ENCODE assay signal across 24 cellular contexts in the genomic region with DNA sequence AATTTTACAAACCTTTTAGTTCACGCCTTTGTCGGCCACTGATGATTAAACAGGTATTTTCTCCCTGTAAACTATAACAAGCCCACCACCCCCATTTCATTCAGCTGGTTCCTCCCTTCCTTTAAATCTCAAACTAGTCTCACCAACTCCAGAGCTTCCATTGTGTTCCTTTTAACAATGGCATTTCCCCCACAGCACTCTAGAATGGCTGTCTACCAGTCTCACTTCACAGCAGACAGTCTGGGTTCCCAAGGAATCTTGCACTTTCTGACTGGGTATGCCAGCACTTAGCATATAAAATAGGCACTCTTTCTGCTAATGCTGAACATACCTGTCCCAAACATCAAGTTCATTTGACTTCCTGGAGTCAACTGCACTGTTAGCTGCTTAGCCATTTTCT.
"Had no signal": no experiment of that assay in that cellular context is flagged by ENCODE, and none has a peak within 500 bp of the region (broad histone marks: within the 10 kb centered on the region; RNA-seq: fewer than 3 reads in every experiment).

No MANE protein-coding gene starts in this region.

- H3K4me3 ChIP-seq: colonic mucosa, gastroesophageal sphincter, heart left ventricle, hepatocyte, left lung, right lobe of liver, thoracic aorta, tibial nerve, upper lobe of left lung had no signal

- H3K4me1 ChIP-seq: colonic mucosa, gastroesophageal sphincter, left lung, parathyroid adenoma, right lobe of liver, upper lobe of left lung had no signal

- ATAC-seq: esophagus mucosa; gastroesophageal sphincter; heart left ventricle; left cardiac atrium; left lung; natural killer cell; right lobe of liver; stimulated activated naive B cell treated with anti-CD40 and anti-IgM and Interleukin-4, amounts not matched to agents 10 μg/mL and 1 μg/mL and 100 μg/mL, for 72 hours had no signal

- H3K9me3 ChIP-seq: colonic mucosa, gastroesophageal sphincter, heart left ventricle, left lung, right lobe of liver, thoracic aorta, tibial nerve, upper lobe of left lung had no signal

- H3K27me3 ChIP-seq: colonic mucosa, gastroesophageal sphincter, heart left ventricle, hepatocyte, left lung, right lobe of liver, tibial nerve, upper lobe of left lung had no signal

- H3K4me1 Mint-ChIP-seq: neural crest cell; stimulated activated naive B cell treated with anti-CD40 and anti-IgM and Interleukin-4, amounts not matched to agents 10 μg/mL and 1 μg/mL and 100 μg/mL, for 72 hours had no signal

- H3K27ac ChIP-seq: colonic mucosa, epithelial cell of prostate, gastroesophageal sphincter, heart left ventricle, hepatocyte, left lung, parathyroid adenoma, right lobe of liver, thoracic aorta, tibial nerve, upper lobe of left lung had no signal

- H3K27ac Mint-ChIP-seq: dendritic cell treated with granulocyte-macrophage colony-stimulating factor and Interleukin-4, amounts not matched to agents 40 ng/mL and 50 ng/mL, for 4 days; progenitor cell of endocrine pancreas; stimulated activated naive B cell treated with anti-CD40 and anti-IgM and Interleukin-4, amounts not matched to agents 10 μg/mL and 1 μg/mL and 100 μg/mL, for 72 hours; stimulated activated naive CD8-positive, alpha-beta T cell treated with anti-CD3 and anti-CD28 coated beads, Interleukin-15, Interleukin-2, amounts not matched to agents 100 ng/mL and 50 ng/mL, for 24 hours had no signal

- H3K9me3 Mint-ChIP-seq: dendritic cell treated with granulocyte-macrophage colony-stimulating factor and Interleukin-4, amounts not matched to agents 40 ng/mL and 50 ng/mL, for 4 days; natural killer cell; neural crest cell; stimulated activated naive B cell treated with anti-CD40 and anti-IgM and Interleukin-4, amounts not matched to agents 10 μg/mL and 1 μg/mL and 100 μg/mL, for 72 hours; stimulated activated naive CD8-positive, alpha-beta T cell treated with anti-CD3 and anti-CD28 coated beads, Interleukin-15, Interleukin-2, amounts not matched to agents 100 ng/mL and 50 ng/mL, for 24 hours had no signal

- H3K27me3 Mint-ChIP-seq: dendritic cell treated with granulocyte-macrophage colony-stimulating factor and Interleukin-4, amounts not matched to agents 40 ng/mL and 50 ng/mL, for 4 days; progenitor cell of endocrine pancreas; stimulated activated naive B cell treated with anti-CD40 and anti-IgM and Interleukin-4, amounts not matched to agents 10 μg/mL and 1 μg/mL and 100 μg/mL, for 72 hours; stimulated activated naive CD8-positive, alpha-beta T cell treated with anti-CD3 and anti-CD28 coated beads, Interleukin-15, Interleukin-2, amounts not matched to agents 100 ng/mL and 50 ng/mL, for 24 hours had no signal

- H3K4me3 Mint-ChIP-seq: dendritic cell treated with granulocyte-macrophage colony-stimulating factor and Interleukin-4, amounts not matched to agents 40 ng/mL and 50 ng/mL, for 4 days; natural killer cell; neural crest cell; stimulated activated naive B cell treated with anti-CD40 and anti-IgM and Interleukin-4, amounts not matched to agents 10 μg/mL and 1 μg/mL and 100 μg/mL, for 72 hours; stimulated activated naive CD8-positive, alpha-beta T cell treated with anti-CD3 and anti-CD28 coated beads, Interleukin-15, Interleukin-2, amounts not matched to agents 100 ng/mL and 50 ng/mL, for 24 hours had no signal

- DNase-seq: colonic mucosa; effector memory CD4-positive, alpha-beta T cell; foreskin fibroblast; heart left ventricle; left cardiac atrium; left lung; natural killer cell; right lobe of liver; small intestine; stimulated activated CD4-positive, alpha-beta T cell treated with anti-CD3 and anti-CD28 coated beads, Interleukin-15, amount 100 ng/mL, for 24 hours; stimulated activated CD4-positive, alpha-beta T cell treated with anti-CD3 and anti-CD28 coated beads, Interleukin-2, amount 100 ng/mL, for 48 hours; stimulated activated naive B cell treated with anti-CD40 and anti-IgM and Interleukin-4, amounts not matched to agents 10 μg/mL and 1 μg/mL and 100 μg/mL, for 72 hours; upper lobe of left lung had no signal
